ENCODE assay signal across 8 cellular contexts in the genomic region with DNA sequence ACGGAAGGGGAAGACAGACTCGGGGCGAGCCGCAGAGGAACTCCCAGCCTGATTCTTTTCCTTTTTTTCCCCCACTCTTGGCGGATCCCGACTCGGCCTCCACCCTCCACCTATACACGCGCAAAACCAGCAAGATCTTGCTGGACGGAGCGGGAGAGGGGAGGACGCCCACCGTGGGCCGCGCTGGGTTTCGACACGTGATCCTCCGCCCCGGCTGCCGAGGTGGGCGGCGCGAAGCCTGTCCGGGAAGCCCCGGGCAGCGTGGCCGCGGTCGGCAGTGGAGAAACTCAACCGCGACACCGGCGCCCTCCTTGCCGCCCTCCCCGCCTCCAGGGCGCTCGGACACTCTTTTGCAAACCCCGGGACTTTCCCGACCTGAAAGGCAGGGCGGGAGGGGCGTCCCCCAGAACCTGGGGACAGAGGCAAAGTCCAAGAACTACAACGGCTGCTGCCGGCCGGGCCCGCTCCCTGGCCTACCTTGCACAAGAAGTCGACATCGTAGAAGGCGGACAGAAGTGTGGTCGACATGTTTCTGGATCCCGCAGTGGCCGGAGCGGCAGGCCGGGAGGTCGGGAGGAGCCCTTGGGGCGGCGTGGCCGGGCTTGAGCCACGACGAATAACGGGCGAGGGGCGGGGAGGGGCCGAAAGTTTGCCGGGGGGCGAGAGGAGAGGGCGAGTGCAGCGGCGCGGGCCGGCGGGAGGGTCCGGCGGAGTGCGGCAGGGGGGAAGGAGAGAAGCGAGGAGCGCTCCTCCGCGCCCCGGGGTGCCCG. TPM values are rescaled to one million over a fixed set of nuclear protein-coding genes. Genes with fewer than 3 reads are reported as not detected.
DNase-seq lines count a peak whose midpoint lies in the region; ATAC-seq and TF ChIP-seq lines count a peak whose summit lies in the region.

No MANE protein-coding gene starts in this region.

- no peak for TF ChIP-seq CTCF in epithelial cell of proximal tubule (conservative IDR thresholded peaks at IDR 0.05; ENCODE audit: low read depth, low read length)

- peak; percentile 38 for ATAC-seq in HG02798 (IDR thresholded peaks at IDR 0.05; ENCODE audit: poor library complexity, unreplicated experiment)

- H3K27me3 ChIP-seq in mucosa of stomach (ENCODE audit: control insufficient read depth, insufficient read depth, low read length), result no peaks in the 10 kb centered on the region

- H3K4me1 ChIP-seq in mucosa of stomach (ENCODE audit: control insufficient read depth, insufficient read depth, low read length), result peaks cover 30% of the 10 kb centered on the region

- H3K36me3 ChIP-seq in mucosa of stomach (ENCODE audit: control insufficient read depth, insufficient read depth, low read length), result peaks cover 10% of the 10 kb centered on the region

- no peaks in the 10 kb centered on the region for H3K9me3 ChIP-seq in mucosa of stomach (ENCODE audit: control insufficient read depth, low read length)

- peak overlapping the region; percentile 88 for H3K9ac ChIP-seq in mucosa of stomach (ENCODE audit: low read length)

- H3K4me3 ChIP-seq in epithelial cell of proximal tubule (ENCODE audit: low read depth, low read length), result peak overlapping the region; percentile 66
- H3K4me3 ChIP-seq in mucosa of stomach (ENCODE audit: low read length), result peak overlapping the region; percentile 76

- DNase-seq in NCI-H82 (lab: John Stamatoyannopoulos, UW) (peak; percentile 75), NCI-H82 treated with DMSO at 0.1 percent for 48 hours (lab: John Stamatoyannopoulos, UW; ENCODE audit: unreplicated experiment) (no peak), NCI-H510A treated with DMSO at 0.1 percent for 48 hours (lab: John Stamatoyannopoulos, UW) (peak; percentile 30), epithelial cell of proximal tubule (ENCODE audit: low read depth) (no peak)
- DNase-seq in activated CD8-positive, alpha-beta memory T cell treated with anti-CD3 and anti-CD28 coated beads, Interleukin-2, amount 50 U/mL, for 48 hours, result peak; percentile 88
- DNase-seq in stimulated activated CD8-positive, alpha-beta memory T cell treated with anti-CD3 and anti-CD28 coated beads, Interleukin-7, amount 100 ng/mL, for 4 hours (ENCODE audit: low read depth in 2 of 2), result peak; percentile 44 to 71

RNA-seq across cellular contexts. Expression of a gene that starts 0.4 kb away (rescaled TPM):
- total RNA-seq in epithelial cell of proximal tubule, result 8.2 and 10.5 TPM in 2 replicates

Comparison
In these comparisons a context has a peak if more than half of its experiments do, and no peak if none do; other contexts are left out.
1. DNase-seq: peak in NCI-H82 (single experiment), NCI-H510A treated with DMSO at 0.1 percent for 48 hours (single experiment), activated CD8-positive, alpha-beta memory T cell treated with anti-CD3 and anti-CD28 coated beads, Interleukin-2, amount 50 U/mL, for 48 hours (single experiment) and stimulated activated CD8-positive, alpha-beta memory T cell treated with anti-CD3 and anti-CD28 coated beads, Interleukin-7, amount 100 ng/mL, for 4 hours (2 of 2); none in NCI-H82 treated with DMSO at 0.1 percent for 48 hours (single experiment) and epithelial cell of proximal tubule (single experiment).